ENCODE assay signal across 18 cellular contexts in genomic region chr11:691710-692590, GRCh38. TPM values are rescaled to one million over a fixed set of nuclear protein-coding genes. Genes with fewer than 3 reads are reported as not detected.
DNase-seq lines count a peak whose midpoint lies in the region; ATAC-seq, FAIRE-seq and TF ChIP-seq lines count a peak whose summit lies in the region.
"Had no signal": no experiment of that assay in that cellular context is flagged by ENCODE, and none has a peak within 500 bp of the region (broad histone marks: within the 10 kb centered on the region; RNA-seq: fewer than 3 reads in every experiment).

No MANE protein-coding gene starts in this region.

- TF ChIP-seq RAD21 in H1 (IDR thresholded peaks at IDR 0.05 in 1 of 2, conservative IDR thresholded peaks at IDR 0.05 in 1 of 2; ENCODE audit: low read depth in 2 of 2, low read length in 2 of 2), result no peak

- no peak overlapping the region for H4K5ac ChIP-seq in H1 (ENCODE audit: insufficient read length, low read depth, low read length)

- H3K56ac ChIP-seq in H1 (replicated peaks; ENCODE audit: insufficient read length, low read depth, low read length), result no peak overlapping the region

- H4K20me1 ChIP-seq in H1 (replicated peaks in 1 of 2; ENCODE audit: control insufficient read depth in 1 of 2, insufficient read depth in 2 of 2, low read length in 2 of 2), result peaks cover 10 to 15% of the 10 kb centered on the region in 2 experiments

- H3K14ac ChIP-seq in H1 (ENCODE audit: insufficient read length), result no peak overlapping the region

- no peaks in the 10 kb centered on the region for H3K27me3 ChIP-seq in H1 (replicated peaks in 1 of 4; ENCODE audit: control insufficient read depth in 3 of 4, extremely low read depth in 1 of 4, insufficient read depth in 3 of 4, low read length in 3 of 4)
- H3K27me3 ChIP-seq: brain microvascular endothelial cell, thyroid gland had no signal

- no peak overlapping the region for H4K91ac ChIP-seq in H1 (replicated peaks; ENCODE audit: insufficient read length, low read length)

- DNase-seq in activated T-cell treated with anti-CD3 and anti-CD28 coated beads, Interleukin-2, amount 50 U/mL, for 72 hours, result no peak
- no peak for DNase-seq in activated T-cell treated with anti-CD3 and anti-CD28 coated beads, Interleukin-2, amount 50 U/mL, for 1 hour
- DNase-seq in T-helper 17 cell (no peak), H1 (ENCODE audit: low read depth in 1 of 2, low spot score in 2 of 2) (no peak), T1000 (lab: John Stamatoyannopoulos, UW) (no peak), foreskin melanocyte (no peak)
- no peak for DNase-seq in stimulated activated naive CD8-positive, alpha-beta T cell treated with anti-CD3 and anti-CD28 coated beads, Interleukin-15, amount 100 ng/mL, for 72 hours
- DNase-seq: activated CD4-positive, CD25-positive, alpha-beta regulatory T cell; brain microvascular endothelial cell; NCI-H2029; retina; thyroid gland had no signal

- no peak overlapping the region for H3K27ac Mint-ChIP-seq in activated T-cell treated with anti-CD3 and anti-CD28 coated beads, Interleukin-2, amount 50 U/mL, for 72 hours
- peak overlapping the region; percentile 97 for H3K27ac Mint-ChIP-seq in T-helper 17 cell
- peak overlapping the region in 1 of 2 donors; percentile 81 for H3K27ac Mint-ChIP-seq in stimulated activated naive CD8-positive, alpha-beta T cell treated with anti-CD3 and anti-CD28 coated beads, Interleukin-15, amount 100 ng/mL, for 72 hours

- H3K4me3 ChIP-seq in H1 (ENCODE audit: extremely low read depth in 1 of 4, insufficient read depth in 2 of 4, low read depth in 3 of 4, low read length in 4 of 4), result no peak overlapping the region
- H3K4me3 ChIP-seq: thyroid gland had no signal

- H3K9me3 ChIP-seq in T-helper 17 cell (ENCODE audit: control insufficient read depth, low read length, poor library complexity, severe bottlenecking), result no peaks in the 10 kb centered on the region
- H3K9me3 ChIP-seq in H1 (ENCODE audit: insufficient read depth in 2 of 2, low read depth in 1 of 2, low read length in 1 of 2), result peaks cover 0 to 2% of the 10 kb centered on the region in 2 experiments; a peak in 1 of 4 replicates
- H3K9me3 ChIP-seq: thyroid gland had no signal

- no peak overlapping the region for H3K4ac ChIP-seq in H1 (replicated peaks; ENCODE audit: insufficient read length, low read depth, low read length)

- H3K4me2 ChIP-seq in H1 (ENCODE audit: insufficient read depth in 1 of 2, low read depth in 2 of 2, low read length in 2 of 2), result no peak overlapping the region

- no peak overlapping the region for H2BK15ac ChIP-seq in H1 (ENCODE audit: low read length)

- TF ChIP-seq EP300 in H1 (IDR thresholded peaks at IDR 0.05; ENCODE audit: borderline replicate concordance in 1 of 2, low read depth in 2 of 2, low read length in 2 of 2), result no peak

- H2BK5ac ChIP-seq in H1 (ENCODE audit: low read depth, low read length), result no peak overlapping the region

- H3K4me1 Mint-ChIP-seq in activated T-cell treated with anti-CD3 and anti-CD28 coated beads, Interleukin-2, amount 50 U/mL, for 72 hours (ENCODE audit: low read depth), result peaks cover 55% of the 10 kb centered on the region
- H3K4me1 Mint-ChIP-seq in T-helper 17 cell, result peaks cover 31% of the 10 kb centered on the region
- peaks cover 60% of the 10 kb centered on the region for H3K4me1 Mint-ChIP-seq in stimulated activated naive CD8-positive, alpha-beta T cell treated with anti-CD3 and anti-CD28 coated beads, Interleukin-15, amount 100 ng/mL, for 72 hours

- no peak overlapping the region for H3K9ac ChIP-seq in H1 (replicated peaks in 1 of 4; ENCODE audit: extremely low read depth in 1 of 4, low read depth in 3 of 4, low read length in 3 of 4)

- H3K18ac ChIP-seq in H1 (ENCODE audit: extremely low read depth, low read length), result no peak overlapping the region; the same call in 1 of the 2 replicates

- POLR2A ChIA-PET in H1 (lab: Charles Lee; ENCODE audit: partially characterized antibody), result interaction anchor here (1.0 to 2.8 kb wide), 6 partner anchors 12 to 56 kb away, joined by 3 to 9 read pairs (median 4); partner anchors contain the start of gene TALDO1

- H2BK12ac ChIP-seq in H1 (ENCODE audit: low read depth, low read length), result peak overlapping the region; percentile 50; the same call in 1 of the 2 replicates

- CTCF ChIA-PET in H1 (lab: Charles Lee; ENCODE audit: partially characterized antibody), result interaction anchor here (0.7 to 2.1 kb wide), 7 partner anchors 10 to 65 kb away, joined by 3 to 10 read pairs (median 3); no protein-coding TSS in a partner anchor

- H3K23me2 ChIP-seq in H1 (ENCODE audit: low read depth, low read length), result peaks cover 7% of the 10 kb centered on the region; the same call in 1 of the 2 replicates

- peaks cover 12% of the 10 kb centered on the region; the same call in 1 of the 2 replicates for H3K79me1 ChIP-seq in H1 (ENCODE audit: low read depth, low read length)

- no peak overlapping the region for H2AK5ac ChIP-seq in H1 (ENCODE audit: low read depth, low read length)

- H3K36me3 ChIP-seq in H1 (ENCODE audit: control insufficient read depth in 2 of 4, insufficient read depth in 4 of 4, low read length in 3 of 4), result peaks cover 2 to 23% (median 11%) of the 10 kb centered on the region in 4 experiments; a peak in 7 of 8 replicates

- no peaks in the 10 kb centered on the region for H3K9me3 Mint-ChIP-seq in activated T-cell treated with anti-CD3 and anti-CD28 coated beads, Interleukin-2, amount 50 U/mL, for 72 hours
- no peaks in the 10 kb centered on the region for H3K9me3 Mint-ChIP-seq in stimulated activated naive CD8-positive, alpha-beta T cell treated with anti-CD3 and anti-CD28 coated beads, Interleukin-15, amount 100 ng/mL, for 72 hours

- WGBS in H1 (ENCODE audit: extremely low coverage in 1 of 2, insufficient coverage in 1 of 2, insufficient read length in 1 of 2, insufficient replicate concordance in 2 of 2, low coverage in 1 of 2, low lambda C conversion rate in 2 of 2, missing lambda C conversion rate in 1 of 2), 2 experiments, result 93% methylated on average over 18 of the region's 18 CpGs; no CpG with 5 or more reads in 1 of the 2 experiments

- H2BK20ac ChIP-seq in H1 (ENCODE audit: low read length), result no peak overlapping the region; the same call in 1 of the 2 replicates

- H2BK120ac ChIP-seq in H1 (replicated peaks; ENCODE audit: low read depth, low read length), result no peak overlapping the region

- H3K79me2 ChIP-seq in H1 (ENCODE audit: control insufficient read depth in 1 of 2, insufficient read depth in 2 of 2, low read length in 2 of 2), result peaks cover 5 to 33% of the 10 kb centered on the region in 2 experiments; a peak in 3 of 4 replicates

- peaks cover 0 to 23% of the 10 kb centered on the region in 2 donors for H3K36me3 Mint-ChIP-seq in activated T-cell treated with anti-CD3 and anti-CD28 coated beads, Interleukin-2, amount 50 U/mL, for 72 hours (ENCODE audit: insufficient read depth in 2 of 2)
- peaks cover 4% of the 10 kb centered on the region for H3K36me3 Mint-ChIP-seq in T-helper 17 cell (ENCODE audit: low read depth)

- no peak overlapping the region for H3K23ac ChIP-seq in H1 (ENCODE audit: insufficient read length)

- H3K27me3 Mint-ChIP-seq in activated T-cell treated with anti-CD3 and anti-CD28 coated beads, Interleukin-2, amount 50 U/mL, for 72 hours (ENCODE audit: low read depth), result no peaks in the 10 kb centered on the region
- H3K27me3 Mint-ChIP-seq in T-helper 17 cell, result no peaks in the 10 kb centered on the region
- H3K27me3 Mint-ChIP-seq in stimulated activated naive CD8-positive, alpha-beta T cell treated with anti-CD3 and anti-CD28 coated beads, Interleukin-15, amount 100 ng/mL, for 72 hours, result no peaks in the 10 kb centered on the region

- H4K8ac ChIP-seq in H1 (ENCODE audit: extremely low read depth, insufficient read depth, low read length), result no peak overlapping the region; the same call in 1 of the 2 replicates

- TF ChIP-seq CTCF in H1 (IDR thresholded peaks at IDR 0.05; ENCODE audit: control extremely low read depth in 1 of 3, insufficient read depth in 1 of 3, low read depth in 1 of 3, low read length in 3 of 3), result no peak

- H2AFZ ChIP-seq in H1 (ENCODE audit: low read length), result no peak overlapping the region

- TF ChIP-seq POLR2A in H1 (IDR thresholded peaks at IDR 0.05; ENCODE audit: control extremely low read depth in 1 of 2, low read depth in 2 of 2, low read length in 2 of 2), result no peak

- H3K4me3 Mint-ChIP-seq in activated T-cell treated with anti-CD3 and anti-CD28 coated beads, Interleukin-2, amount 50 U/mL, for 72 hours, result peak overlapping the region; percentile 84 to 98
- H3K4me3 Mint-ChIP-seq in T-helper 17 cell, result peak overlapping the region; percentile 85
- peak overlapping the region; percentile 51 to 88 for H3K4me3 Mint-ChIP-seq in stimulated activated naive CD8-positive, alpha-beta T cell treated with anti-CD3 and anti-CD28 coated beads, Interleukin-15, amount 100 ng/mL, for 72 hours

- no peak overlapping the region for H3K27ac ChIP-seq in H1 (ENCODE audit: low read depth, low read length)
- H3K27ac ChIP-seq: brain microvascular endothelial cell had no signal

- FAIRE-seq in H1 (lab: Jason Lieb, UNC), result no peak
- FAIRE-seq: D721Med had no signal

- no peak for ATAC-seq in activated T-cell treated with anti-CD3 and anti-CD28 coated beads, Interleukin-2, amount 50 U/mL, for 72 hours (replicated peaks in 1 of 2)
- ATAC-seq in T-helper 17 cell (no peak), HG03520 (IDR thresholded peaks at IDR 0.05; ENCODE audit: unreplicated experiment) (no peak)
- ATAC-seq in stimulated activated naive CD8-positive, alpha-beta T cell treated with anti-CD3 and anti-CD28 coated beads, Interleukin-15, amount 100 ng/mL, for 72 hours, result no peak
- ATAC-seq: Panc1 had no signal

- peaks cover 0 to 22% (median 5%) of the 10 kb centered on the region in 4 experiments; a peak in 6 of 7 replicates for H3K4me1 ChIP-seq in H1 (replicated peaks in 1 of 4; ENCODE audit: control insufficient read depth in 3 of 4, insufficient read depth in 4 of 4, low read length in 3 of 4)

RNA-seq across cellular contexts. Expression of gene DEAF1, which starts 3.1 kb away (rescaled TPM):
- total RNA-seq in activated T-cell treated with anti-CD3 and anti-CD28 coated beads, Interleukin-2, amount 50 U/mL, for 72 hours, result 10 to 100 TPM; 40.5 to 66.1 TPM
- 10 to 100 TPM; 55.3 to 77.1 TPM for total RNA-seq in T-helper 17 cell
- 53.7 and 58.4 TPM in 2 replicates for total RNA-seq in H1 (2021; fragmentation: NEBNext Ultra II Directional; extraction: Animal tissue kit (Norgen Biotek cat#: 25700))
- 47.3 and 64.7 TPM in 2 replicates for polyA plus RNA-seq in H1 (2011; rRNA removed)
- polyA plus RNA-seq in H1 (2011; cell fraction: cytosol; rRNA removed), result 56.1 TPM
- polyA plus RNA-seq in H1 (2011; cell fraction: nucleus; rRNA removed), result 53.5 TPM
- polyA plus RNA-seq in H1 (2012, experiment 1 of 2), result 30.0 to 53.4 TPM (median 44.3 TPM) in 4 replicates
- 49.0 TPM for polyA plus RNA-seq in H1 (2012, experiment 2 of 2)
- polyA plus RNA-seq in H1 (2013, experiment 1 of 2), result 21.9 TPM
- polyA plus RNA-seq in H1 (2013, experiment 2 of 2), result 22.9 TPM
- polyA minus RNA-seq in H1 (2011; rRNA and poly(A)+ RNA removed), result 24.3 and 26.2 TPM in 2 replicates
- polyA minus RNA-seq in H1 (2011; cell fraction: cytosol; rRNA and poly(A)+ RNA removed), result 30.0 TPM
- polyA minus RNA-seq in H1 (2011; cell fraction: nucleus; rRNA and poly(A)+ RNA removed), result 31.6 TPM

RNA-seq across cellular contexts. Expression of gene TMEM80, which starts 3.7 kb away (rescaled TPM):
- total RNA-seq in activated T-cell treated with anti-CD3 and anti-CD28 coated beads, Interleukin-2, amount 50 U/mL, for 72 hours, result 10 to 100 TPM; 17.0 to 17.8 TPM
- total RNA-seq in T-helper 17 cell, result 10 to 100 TPM; 20.8 to 21.3 TPM
- total RNA-seq in H1 (2021; fragmentation: NEBNext Ultra II Directional; extraction: Animal tissue kit (Norgen Biotek cat#: 25700)), result 7.3 and 8.0 TPM in 2 replicates
- polyA plus RNA-seq in H1 (2011; rRNA removed), result 16.3 and 21.4 TPM in 2 replicates
- 24.0 TPM for polyA plus RNA-seq in H1 (2011; cell fraction: cytosol; rRNA removed)
- 32.5 TPM for polyA plus RNA-seq in H1 (2011; cell fraction: nucleus; rRNA removed)
- 12.5 to 17.4 TPM (median 13.9 TPM) in 4 replicates for polyA plus RNA-seq in H1 (2012, experiment 1 of 2)
- 12.3 TPM for polyA plus RNA-seq in H1 (2012, experiment 2 of 2)
- 12.2 TPM for polyA plus RNA-seq in H1 (2013, experiment 1 of 2)
- 11.8 TPM for polyA plus RNA-seq in H1 (2013, experiment 2 of 2)
- polyA minus RNA-seq in H1 (2011; rRNA and poly(A)+ RNA removed), result 5.8 and 7.8 TPM in 2 replicates
- 3.7 TPM for polyA minus RNA-seq in H1 (2011; cell fraction: cytosol; rRNA and poly(A)+ RNA removed)
- 10.1 TPM for polyA minus RNA-seq in H1 (2011; cell fraction: nucleus; rRNA and poly(A)+ RNA removed)

RNA-seq across cellular contexts. Expression of gene EPS8L2, which starts 14.1 kb away (rescaled TPM):
- 10 to 100 TPM; 11.4 to 15.7 TPM for total RNA-seq in activated T-cell treated with anti-CD3 and anti-CD28 coated beads, Interleukin-2, amount 50 U/mL, for 72 hours
- 10 to 100 TPM in 1 of 2 donors, 1 to 10 TPM in 1; 6.8 to 11.7 TPM for total RNA-seq in T-helper 17 cell
- 38.5 and 44.3 TPM in 2 replicates for total RNA-seq in H1 (2021; fragmentation: NEBNext Ultra II Directional; extraction: Animal tissue kit (Norgen Biotek cat#: 25700))
- polyA plus RNA-seq in H1 (2011; rRNA removed), result 57.0 and 65.3 TPM in 2 replicates
- 62.3 TPM for polyA plus RNA-seq in H1 (2011; cell fraction: cytosol; rRNA removed)
- polyA plus RNA-seq in H1 (2011; cell fraction: nucleus; rRNA removed), result 176 TPM
- 53.1 to 74.7 TPM (median 60.2 TPM) in 4 replicates for polyA plus RNA-seq in H1 (2012, experiment 1 of 2)
- 39.4 TPM for polyA plus RNA-seq in H1 (2012, experiment 2 of 2)
- polyA plus RNA-seq in H1 (2013, experiment 1 of 2), result 35.7 TPM
- 35.5 TPM for polyA plus RNA-seq in H1 (2013, experiment 2 of 2)
- polyA minus RNA-seq in H1 (2011; rRNA and poly(A)+ RNA removed), result 16.3 and 16.5 TPM in 2 replicates
- polyA minus RNA-seq in H1 (2011; cell fraction: cytosol; rRNA and poly(A)+ RNA removed), result 23.9 TPM
- 34.5 TPM for polyA minus RNA-seq in H1 (2011; cell fraction: nucleus; rRNA and poly(A)+ RNA removed)

RNA-seq across cellular contexts. Expression of gene DRD4, which starts 54.9 kb away (rescaled TPM):
- total RNA-seq in activated T-cell treated with anti-CD3 and anti-CD28 coated beads, Interleukin-2, amount 50 U/mL, for 72 hours, result 1 to 10 TPM; 1.7 to 2.0 TPM
- under 1 TPM; 0.40 to 0.89 TPM for total RNA-seq in T-helper 17 cell
- total RNA-seq in H1 (2021; fragmentation: NEBNext Ultra II Directional; extraction: Animal tissue kit (Norgen Biotek cat#: 25700)), result 3.3 and 3.4 TPM in 2 replicates
- 4.9 and 9.7 TPM in 2 replicates for polyA plus RNA-seq in H1 (2011; rRNA removed)
- polyA plus RNA-seq in H1 (2011; cell fraction: cytosol; rRNA removed), result 3.9 TPM
- polyA plus RNA-seq in H1 (2011; cell fraction: nucleus; rRNA removed), result 9.1 TPM
- polyA plus RNA-seq in H1 (2012, experiment 1 of 2), result 4.0 to 10.3 TPM (median 9.2 TPM) in 4 replicates
- polyA plus RNA-seq in H1 (2012, experiment 2 of 2), result 9.1 TPM
- 2.9 TPM for polyA plus RNA-seq in H1 (2013, experiment 1 of 2)
- 2.8 TPM for polyA plus RNA-seq in H1 (2013, experiment 2 of 2)
- polyA minus RNA-seq in H1 (2011; rRNA and poly(A)+ RNA removed), result 0.20 and 0.85 TPM in 2 replicates
- polyA minus RNA-seq in H1 (2011; cell fraction: cytosol; rRNA and poly(A)+ RNA removed), result 4.9 TPM
- polyA minus RNA-seq in H1 (2011; cell fraction: nucleus; rRNA and poly(A)+ RNA removed), result 3.4 TPM
- total RNA-seq: fibroblast of villous mesenchyme, liver, myocyte had no signal
- polyA plus RNA-seq: liver had no signal

RNA-seq across cellular contexts. Expression of gene TALDO1, which starts 55.3 kb away (rescaled TPM):
- 100 to 1,000 TPM; 152 to 155 TPM for total RNA-seq in activated T-cell treated with anti-CD3 and anti-CD28 coated beads, Interleukin-2, amount 50 U/mL, for 72 hours
- 100 to 1,000 TPM in 1 of 2 donors, 10 to 100 TPM in 1; 60.4 to 102 TPM for total RNA-seq in T-helper 17 cell
- total RNA-seq in H1 (2021; fragmentation: NEBNext Ultra II Directional; extraction: Animal tissue kit (Norgen Biotek cat#: 25700)), result 302 and 308 TPM in 2 replicates
- 265 and 293 TPM in 2 replicates for polyA plus RNA-seq in H1 (2011; rRNA removed)
- polyA plus RNA-seq in H1 (2011; cell fraction: cytosol; rRNA removed), result 348 TPM
- 319 TPM for polyA plus RNA-seq in H1 (2011; cell fraction: nucleus; rRNA removed)
- polyA plus RNA-seq in H1 (2012, experiment 1 of 2), result 296 to 332 TPM (median 325 TPM) in 4 replicates
- polyA plus RNA-seq in H1 (2012, experiment 2 of 2), result 421 TPM
- polyA plus RNA-seq in H1 (2013, experiment 1 of 2), result 240 TPM
- polyA plus RNA-seq in H1 (2013, experiment 2 of 2), result 235 TPM
- polyA minus RNA-seq in H1 (2011; rRNA and poly(A)+ RNA removed), result 114 and 141 TPM in 2 replicates
- polyA minus RNA-seq in H1 (2011; cell fraction: cytosol; rRNA and poly(A)+ RNA removed), result 161 TPM
- 71.4 TPM for polyA minus RNA-seq in H1 (2011; cell fraction: nucleus; rRNA and poly(A)+ RNA removed)
